In genomic region chr1:4346141-4346540, GRCh38 we compare ENCODE assay signal across 26 cellular contexts.
"Had no signal": no experiment of that assay in that cellular context is flagged by ENCODE, and none has a peak within 500 bp of the region (broad histone marks: within the 10 kb centered on the region; RNA-seq: fewer than 3 reads in every experiment).

No MANE protein-coding gene starts in this region.

- H3K27ac ChIP-seq: colonic mucosa, epithelial cell of prostate, esophagus muscularis mucosa, foreskin keratinocyte, gastroesophageal sphincter, heart left ventricle, hepatocyte, lower lobe of right lung, neutrophil, pancreas, right lobe of liver, thoracic aorta, transverse colon, upper lobe of right lung, uterus had no signal

- H3K4me1 ChIP-seq: colonic mucosa, esophagus muscularis mucosa, foreskin keratinocyte, gastroesophageal sphincter, heart left ventricle, lower lobe of right lung, pancreas, right lobe of liver, transverse colon, upper lobe of right lung, uterus had no signal

- H3K27me3 Mint-ChIP-seq: dendritic cell treated with granulocyte-macrophage colony-stimulating factor and Interleukin-4, amounts not matched to agents 40 ng/mL and 50 ng/mL, for 4 days; stimulated activated naive CD8-positive, alpha-beta T cell treated with anti-CD3 and anti-CD28 coated beads, Interleukin-15, Interleukin-2, amounts not matched to agents 100 ng/mL and 50 ng/mL, for 24 hours had no signal

- H3K36me3 Mint-ChIP-seq: natural killer cell; stimulated activated naive B cell treated with anti-CD40 and anti-IgM and Interleukin-4, amounts not matched to agents 10 μg/mL and 1 μg/mL and 100 μg/mL, for 72 hours had no signal

- DNase-seq: colonic mucosa; effector CD8-positive, alpha-beta T cell; endodermal cell; foreskin keratinocyte; heart left ventricle; kidney; left ventricle myocardium superior; lower lobe of right lung; natural killer cell; pancreas; right lobe of liver; small intestine; stimulated activated CD4-positive, alpha-beta T cell treated with anti-CD3 and anti-CD28 coated beads, Interleukin-15, amount 100 ng/mL, for 24 hours; stimulated activated CD4-positive, alpha-beta T cell treated with anti-CD3 and anti-CD28 coated beads, Interleukin-2, amount 100 ng/mL, for 48 hours; stimulated activated naive B cell treated with anti-CD40 and anti-IgM and Interleukin-4, amounts not matched to agents 10 μg/mL and 1 μg/mL and 100 μg/mL, for 72 hours; transverse colon; upper lobe of right lung; uterus had no signal

- H3K4me1 Mint-ChIP-seq: endodermal cell, natural killer cell had no signal

- H3K4me3 ChIP-seq: colonic mucosa, esophagus muscularis mucosa, gastroesophageal sphincter, heart left ventricle, hepatocyte, lower lobe of right lung, pancreas, right lobe of liver, thoracic aorta, transverse colon, upper lobe of right lung, uterus had no signal

- H3K27me3 ChIP-seq: colonic mucosa, foreskin keratinocyte, hepatocyte, neutrophil, pancreas, right lobe of liver, transverse colon, upper lobe of right lung, uterus had no signal

- H3K9me3 ChIP-seq: colonic mucosa, esophagus muscularis mucosa, gastroesophageal sphincter, heart left ventricle, lower lobe of right lung, neutrophil, pancreas, right lobe of liver, thoracic aorta, transverse colon, upper lobe of right lung, uterus had no signal

- H3K9me3 Mint-ChIP-seq: natural killer cell; stimulated activated naive CD8-positive, alpha-beta T cell treated with anti-CD3 and anti-CD28 coated beads, Interleukin-15, Interleukin-2, amounts not matched to agents 100 ng/mL and 50 ng/mL, for 24 hours had no signal

- H3K36me3 ChIP-seq: colonic mucosa, esophagus muscularis mucosa, gastroesophageal sphincter, heart left ventricle, lower lobe of right lung, neutrophil, pancreas, right lobe of liver, thoracic aorta, transverse colon, upper lobe of right lung, uterus had no signal

- H3K4me3 Mint-ChIP-seq: dendritic cell treated with granulocyte-macrophage colony-stimulating factor and Interleukin-4, amounts not matched to agents 40 ng/mL and 50 ng/mL, for 4 days; endodermal cell; natural killer cell; stimulated activated naive B cell treated with anti-CD40 and anti-IgM and Interleukin-4, amounts not matched to agents 10 μg/mL and 1 μg/mL and 100 μg/mL, for 72 hours; stimulated activated naive CD8-positive, alpha-beta T cell treated with anti-CD3 and anti-CD28 coated beads, Interleukin-15, Interleukin-2, amounts not matched to agents 100 ng/mL and 50 ng/mL, for 24 hours had no signal

- H3K27ac Mint-ChIP-seq: dendritic cell treated with granulocyte-macrophage colony-stimulating factor and Interleukin-4, amounts not matched to agents 40 ng/mL and 50 ng/mL, for 4 days; endodermal cell; natural killer cell; stimulated activated naive B cell treated with anti-CD40 and anti-IgM and Interleukin-4, amounts not matched to agents 10 μg/mL and 1 μg/mL and 100 μg/mL, for 72 hours; stimulated activated naive CD8-positive, alpha-beta T cell treated with anti-CD3 and anti-CD28 coated beads, Interleukin-15, Interleukin-2, amounts not matched to agents 100 ng/mL and 50 ng/mL, for 24 hours had no signal
